16 cellular contexts compared by ENCODE assay signal in the genomic region with DNA sequence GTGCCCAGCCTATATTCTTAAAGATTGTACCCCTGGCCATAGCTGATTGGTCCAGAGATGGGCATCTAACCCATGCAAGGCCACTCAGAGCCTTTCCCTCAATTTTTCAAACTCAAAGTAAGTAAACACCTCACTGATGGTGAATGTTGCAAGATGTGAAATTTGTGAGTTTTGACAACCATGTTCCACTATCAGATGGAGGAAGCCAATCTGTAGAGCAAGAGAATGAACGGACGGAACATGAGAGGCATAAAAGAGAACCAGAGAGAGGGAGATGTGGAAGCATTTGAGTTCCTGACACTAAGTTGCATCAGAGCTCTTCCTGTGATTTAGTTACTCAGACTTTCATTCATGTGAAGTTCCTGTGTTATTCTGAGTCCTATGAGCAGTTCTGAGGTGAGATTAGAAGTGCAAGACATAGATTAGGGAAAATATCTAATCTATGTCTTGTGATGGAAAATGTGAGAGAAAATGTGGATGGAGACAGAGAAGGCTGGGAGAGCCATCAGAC.
"Had no signal": no experiment of that assay in that cellular context is flagged by ENCODE, and none has a peak within 500 bp of the region (broad histone marks: within the 10 kb centered on the region; RNA-seq: fewer than 3 reads in every experiment).

No MANE protein-coding gene starts in this region.

- H3K9me3 Mint-ChIP-seq: activated CD8-positive, alpha-beta T cell treated with anti-CD3 and anti-CD28 coated beads for 36 hours; activated naive CD8-positive, alpha-beta T cell treated with anti-CD3 and anti-CD28 coated beads, Interleukin-2, amount 50 U/mL, for 24 hours; activated T-cell treated with anti-CD3 and anti-CD28 coated beads, Interleukin-2, amount 50 U/mL, for 72 hours had no signal

- H3K27ac ChIP-seq: heart left ventricle, right atrium auricular region, thyroid gland had no signal

- H3K27ac Mint-ChIP-seq: activated CD8-positive, alpha-beta T cell treated with anti-CD3 and anti-CD28 coated beads for 36 hours; activated naive CD8-positive, alpha-beta T cell treated with anti-CD3 and anti-CD28 coated beads, Interleukin-2, amount 50 U/mL, for 24 hours; activated T-cell treated with anti-CD3 and anti-CD28 coated beads, Interleukin-2, amount 50 U/mL, for 72 hours had no signal

- H3K27me3 ChIP-seq: heart left ventricle, right atrium auricular region, thyroid gland had no signal

- DNase-seq: activated CD4-positive, alpha-beta T cell treated with anti-CD3 and anti-CD28 coated beads for 4 hours; activated CD8-positive, alpha-beta memory T cell treated with anti-CD3 and anti-CD28 coated beads, Interleukin-2, amount 50 U/mL, for 4 hours; activated CD8-positive, alpha-beta T cell treated with anti-CD3 and anti-CD28 coated beads for 36 hours; activated naive CD8-positive, alpha-beta T cell treated with anti-CD3 and anti-CD28 coated beads, Interleukin-2, amount 50 U/mL, for 24 hours; activated T-cell treated with anti-CD3 and anti-CD28 coated beads, Interleukin-2, amount 50 U/mL, for 72 hours; central memory CD4-positive, alpha-beta T cell; dermis blood vessel endothelial cell; heart left ventricle; kidney; left ventricle myocardium superior; posterior cingulate gyrus; small intestine; T-helper 1 cell; thyroid gland had no signal

- H3K36me3 ChIP-seq: heart left ventricle, right atrium auricular region, thyroid gland had no signal

- H3K4me1 ChIP-seq: right atrium auricular region had no signal

- ATAC-seq: activated CD8-positive, alpha-beta T cell treated with anti-CD3 and anti-CD28 coated beads for 36 hours; activated naive CD8-positive, alpha-beta T cell treated with anti-CD3 and anti-CD28 coated beads, Interleukin-2, amount 50 U/mL, for 24 hours; activated T-cell treated with anti-CD3 and anti-CD28 coated beads, Interleukin-2, amount 50 U/mL, for 72 hours; esophagus mucosa; heart left ventricle; left ventricle myocardium superior had no signal

- H3K9me3 ChIP-seq: heart left ventricle, right atrium auricular region, thyroid gland had no signal

- H3K4me3 Mint-ChIP-seq: activated CD8-positive, alpha-beta T cell treated with anti-CD3 and anti-CD28 coated beads for 36 hours; activated naive CD8-positive, alpha-beta T cell treated with anti-CD3 and anti-CD28 coated beads, Interleukin-2, amount 50 U/mL, for 24 hours; activated T-cell treated with anti-CD3 and anti-CD28 coated beads, Interleukin-2, amount 50 U/mL, for 72 hours had no signal

- H3K4me1 Mint-ChIP-seq: activated naive CD8-positive, alpha-beta T cell treated with anti-CD3 and anti-CD28 coated beads, Interleukin-2, amount 50 U/mL, for 24 hours had no signal

- H3K4me3 ChIP-seq: heart left ventricle, right atrium auricular region, thyroid gland had no signal
